ENCODE assay signal across 11 cellular contexts in genomic region chr16:58451945-58452401, GRCh38. TPM values are rescaled to one million over a fixed set of nuclear protein-coding genes. Genes with fewer than 3 reads are reported as not detected.
DNase-seq lines count a peak whose midpoint lies in the region; ATAC-seq and TF ChIP-seq lines count a peak whose summit lies in the region.
"Had no signal": no experiment of that assay in that cellular context is flagged by ENCODE, and none has a peak within 500 bp of the region (broad histone marks: within the 10 kb centered on the region; RNA-seq: fewer than 3 reads in every experiment).

No MANE protein-coding gene starts in this region.

- TF ChIP-seq CTCF in MCF 10A (IDR thresholded peaks at IDR 0.05; ENCODE audit: unreplicated experiment), result no peak
- TF ChIP-seq CTCF in breast epithelium (IDR thresholded peaks at IDR 0.05), result no peak
- no peak for TF ChIP-seq CTCF in RWPE2 (IDR thresholded peaks at IDR 0.05; ENCODE audit: poor library complexity, severe bottlenecking)
- no peak for TF ChIP-seq CTCF in fibroblast of pulmonary artery (IDR thresholded peaks at IDR 0.05; ENCODE audit: low read length, missing control alignments)
- TF ChIP-seq CTCF in uterus (IDR thresholded peaks at IDR 0.05), result no peak
- TF ChIP-seq CTCF in Calu3 (IDR thresholded peaks at IDR 0.05; ENCODE audit: unreplicated experiment), result no peak

- no peaks in the 10 kb centered on the region for H3K4me1 ChIP-seq in breast epithelium
- H3K4me1 ChIP-seq in RWPE2 (ENCODE audit: insufficient read depth, poor library complexity, severe bottlenecking), result peaks cover 4% of the 10 kb centered on the region
- peaks cover 4 to 12% of the 10 kb centered on the region in 2 donors for H3K4me1 ChIP-seq in uterus

- H3K36me3 ChIP-seq in breast epithelium, result no peaks in the 10 kb centered on the region
- H3K36me3 ChIP-seq in RWPE2 (ENCODE audit: low read depth), result no peaks in the 10 kb centered on the region
- H3K36me3 ChIP-seq in uterus, result no peaks in the 10 kb centered on the region
- H3K36me3 ChIP-seq: upper lobe of left lung had no signal

- intact Hi-C loops in MCF 10A (cut with micrococcal nuclease) (no loop called here), breast epithelium (cut with DNase I; ENCODE audit: low total_unique reads) (no loop called here), uterus (cut with DNase I; ENCODE audit: low total_unique reads) (no loop called here), Calu3 (cut with micrococcal nuclease; ENCODE audit: unreplicated experiment) (no loop called here)

- H3K36me3 Mint-ChIP-seq in MCF 10A (ENCODE audit: insufficient read depth, unreplicated experiment), result no peaks in the 10 kb centered on the region
- no peaks in the 10 kb centered on the region for H3K36me3 Mint-ChIP-seq in effector memory CD8-positive, alpha-beta T cell (ENCODE audit: insufficient read depth)
- no peaks in the 10 kb centered on the region for H3K36me3 Mint-ChIP-seq in Calu3 (ENCODE audit: insufficient read depth, unreplicated experiment)

- BruUV-seq in MCF 10A (replicated peaks; lab: Mats Ljungman, UMichigan), result no TSS peak
- BruUV-seq in Calu3 (replicated peaks; lab: Mats Ljungman, UMichigan), result no TSS peak

- H3K9me3 Mint-ChIP-seq in MCF 10A (ENCODE audit: unreplicated experiment) (no peaks in the 10 kb centered on the region), Calu3 (ENCODE audit: low read depth, unreplicated experiment) (no peaks in the 10 kb centered on the region)
- no peaks in the 10 kb centered on the region for H3K9me3 Mint-ChIP-seq in effector memory CD8-positive, alpha-beta T cell

- ATAC-seq in RWPE2 (ENCODE audit: low read depth), result peak; percentile 88
- no peak for ATAC-seq in effector memory CD8-positive, alpha-beta T cell (replicated peaks)

- POLR2A ChIA-PET in MCF 10A (lab: Yijun Ruan, JAX), result interaction anchor here (0.5 to 2.0 kb wide), 9 partner anchors 8 to 1824 kb away, joined by 3 to 7 read pairs (median 4); partner anchors contain the start of gene GINS3

- DNase-seq in MCF 10A (ENCODE audit: unreplicated experiment) (peak; percentile 22), breast epithelium (ENCODE audit: low spot score in 2 of 2) (no peak), RWPE2 (ENCODE audit: low spot score) (no peak), fibroblast of pulmonary artery (ENCODE audit: low read depth) (peak; percentile 56), uterus (peak in 1 of 2 donors; percentile 61), Calu3 (no peak)
- DNase-seq in effector memory CD8-positive, alpha-beta T cell, result no peak
- DNase-seq in activated naive CD4-positive, alpha-beta T cell treated with anti-CD3 and anti-CD28 coated beads, Interleukin-2, amount 50 U/mL, for 16 hours, result no peak
- DNase-seq: mesendoderm, NCI-H1048 had no signal

- no peak overlapping the region for H3K4me3 Mint-ChIP-seq in MCF 10A (ENCODE audit: unreplicated experiment)
- H3K4me3 Mint-ChIP-seq in effector memory CD8-positive, alpha-beta T cell, result no peak overlapping the region
- H3K4me3 Mint-ChIP-seq in Calu3 (ENCODE audit: low read depth, unreplicated experiment), result no peak overlapping the region

- H3K9me3 ChIP-seq in breast epithelium, result no peaks in the 10 kb centered on the region
- H3K9me3 ChIP-seq in RWPE2 (ENCODE audit: severe bottlenecking), result no peaks in the 10 kb centered on the region
- no peaks in the 10 kb centered on the region for H3K9me3 ChIP-seq in uterus
- H3K9me3 ChIP-seq: upper lobe of left lung had no signal

- H3K27me3 Mint-ChIP-seq in MCF 10A (ENCODE audit: insufficient read depth, unreplicated experiment) (peaks cover 23% of the 10 kb centered on the region), Calu3 (ENCODE audit: unreplicated experiment) (peaks cover 96% of the 10 kb centered on the region)
- peaks cover 23 to 46% of the 10 kb centered on the region in 2 donors for H3K27me3 Mint-ChIP-seq in effector memory CD8-positive, alpha-beta T cell

- CTCF ChIA-PET in MCF 10A (lab: Yijun Ruan, JAX) (interaction anchor here (0.6 to 1.4 kb wide), 6 partner anchors 8 to 238 kb away, joined by 3 to 9 read pairs (median 4); no protein-coding TSS in a partner anchor), Calu3 (lab: Charles Lee) (interaction anchor here (0.8 kb wide), 1 partner anchor 15 kb away, joined by 3 read pairs; no protein-coding TSS in a partner anchor)

- TF ChIP-seq POLR2A in breast epithelium (IDR thresholded peaks at IDR 0.05), result no peak
- no peak for TF ChIP-seq POLR2A in uterus (IDR thresholded peaks at IDR 0.05)

- no peak overlapping the region for H3K4me3 ChIP-seq in breast epithelium
- no peak overlapping the region for H3K4me3 ChIP-seq in RWPE2 (ENCODE audit: severe bottlenecking)
- no peak overlapping the region for H3K4me3 ChIP-seq in fibroblast of pulmonary artery (replicated peaks; ENCODE audit: low read depth, low read length)
- no peak overlapping the region for H3K4me3 ChIP-seq in uterus
- H3K4me3 ChIP-seq: upper lobe of left lung had no signal

- H3K27ac Mint-ChIP-seq in MCF 10A (ENCODE audit: low read depth, unreplicated experiment), result no peak overlapping the region
- no peak overlapping the region for H3K27ac Mint-ChIP-seq in effector memory CD8-positive, alpha-beta T cell
- H3K27ac Mint-ChIP-seq in Calu3 (ENCODE audit: unreplicated experiment), result no peak overlapping the region

- H3K27me3 ChIP-seq in breast epithelium, result no peaks in the 10 kb centered on the region
- no peaks in the 10 kb centered on the region for H3K27me3 ChIP-seq in RWPE2 (ENCODE audit: insufficient read depth, poor library complexity, severe bottlenecking)
- no peaks in the 10 kb centered on the region for H3K27me3 ChIP-seq in uterus
- H3K27me3 ChIP-seq: upper lobe of left lung had no signal

- no peak overlapping the region for H3K27ac ChIP-seq in breast epithelium
- no peak overlapping the region for H3K27ac ChIP-seq in RWPE2 (ENCODE audit: poor library complexity, severe bottlenecking)
- peak overlapping the region; percentile 80 to 83 for H3K27ac ChIP-seq in uterus
- H3K27ac ChIP-seq: upper lobe of left lung had no signal

- peaks cover 6% of the 10 kb centered on the region for H3K4me1 Mint-ChIP-seq in MCF 10A (ENCODE audit: insufficient read depth, unreplicated experiment)
- peaks cover 4% of the 10 kb centered on the region in 2 donors for H3K4me1 Mint-ChIP-seq in effector memory CD8-positive, alpha-beta T cell (ENCODE audit: low read depth in 2 of 2)
- peaks cover 6% of the 10 kb centered on the region for H3K4me1 Mint-ChIP-seq in Calu3 (ENCODE audit: low read depth, unreplicated experiment)

RNA-seq across cellular contexts. Expression of gene NDRG4, which starts 48.0 kb away (rescaled TPM):
- not detected in 2 replicates for total RNA-seq in MCF 10A (2022)
- 10 to 100 TPM in 1 of 3 donors, 1 to 10 TPM in 2; 3.7 to 35.0 (median 5.6) TPM for total RNA-seq in breast epithelium
- total RNA-seq in uterus, result 10 to 100 TPM; 16.0 to 89.4 (median 56.1) TPM
- total RNA-seq in Calu3 (2022), result 4.9 and 6.1 TPM in 2 replicates

RNA-seq across cellular contexts. Expression of gene GINS3, which starts 59.7 kb away (rescaled TPM):
- total RNA-seq in MCF 10A (2022) (4.2 and 5.1 TPM in 2 replicates), breast epithelium (1 to 10 TPM; 2.9 to 7.5 (median 4.5) TPM), uterus (1 to 10 TPM in 3 of 4 donors, under 1 TPM in 1; 0.77 to 5.9 (median 5.0) TPM), Calu3 (2022) (11.9 and 13.6 TPM in 2 replicates)

Comparison
In these comparisons a context has a peak if more than half of its experiments do, and no peak if none do; other contexts are left out.
1. DNase-seq: peak in MCF 10A (single experiment) and fibroblast of pulmonary artery (single experiment); none in breast epithelium (0 of 2), RWPE2 (single experiment), effector memory CD8-positive, alpha-beta T cell (0 of 3), activated naive CD4-positive, alpha-beta T cell treated with anti-CD3 and anti-CD28 coated beads, Interleukin-2, amount 50 U/mL, for 16 hours (single experiment) and Calu3 (single experiment).
2. H3K27ac ChIP-seq: peak in uterus (2 of 2); none in breast epithelium (0 of 2) and RWPE2 (single experiment).